16 cellular contexts compared by ENCODE assay signal in the genomic region with DNA sequence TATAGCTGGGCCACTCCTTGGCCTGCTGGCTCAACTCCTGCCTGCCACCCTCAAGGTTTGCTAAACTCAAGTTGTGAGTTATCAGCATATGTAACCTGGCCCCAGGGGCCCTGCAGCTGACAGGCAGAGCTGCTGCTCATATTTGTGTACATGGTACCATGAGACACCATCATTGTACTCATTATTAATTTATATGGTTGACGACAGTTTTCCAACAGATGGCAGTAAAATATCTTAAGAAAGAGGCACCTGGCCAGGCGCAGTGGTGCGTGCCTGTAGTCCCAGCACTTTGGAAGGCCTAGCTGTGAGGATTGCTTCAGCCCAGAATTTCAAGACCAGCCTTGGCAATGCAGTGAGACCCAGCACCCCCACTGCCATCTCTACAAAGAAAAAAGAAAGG. TPM values are rescaled to one million over a fixed set of nuclear protein-coding genes. Genes with fewer than 3 reads are reported as not detected.
A peak's percentile ranks its signal among the peaks of the same experiment; 100 is the strongest.
DNase-seq lines count a peak whose midpoint lies in the region; ATAC-seq, FAIRE-seq and TF ChIP-seq lines count a peak whose summit lies in the region.
"Had no signal": no experiment of that assay in that cellular context is flagged by ENCODE, and none has a peak within 500 bp of the region (broad histone marks: within the 10 kb centered on the region; RNA-seq: fewer than 3 reads in every experiment).

No MANE protein-coding gene starts in this region.

- peaks cover 11% of the 10 kb centered on the region for H3K36me3 ChIP-seq in WERI-Rb-1

- POLR2A ChIA-PET in activated CD8-positive, alpha-beta T cell treated with anti-CD3 and anti-CD28 coated beads for 36 hours (lab: Charles Lee) = interaction anchor here (1.1 kb wide), 1 partner anchor 10 kb away, joined by 3 read pairs; no protein-coding TSS in a partner anchor
- POLR2A ChIA-PET in activated CD8-positive, alpha-beta T cell treated with anti-CD3 and anti-CD28 coated beads, Interleukin-2, amount 10 ng/mL, durations not matched to agents 7 days and 5 days (lab: Charles Lee) = no interaction called here

- H3K27me3 Mint-ChIP-seq in activated CD8-positive, alpha-beta T cell treated with anti-CD3 and anti-CD28 coated beads for 36 hours = no peaks in the 10 kb centered on the region
- no peaks in the 10 kb centered on the region for H3K27me3 Mint-ChIP-seq in activated CD8-positive, alpha-beta T cell treated with anti-CD3 and anti-CD28 coated beads, Interleukin-2, amount 10 ng/mL, durations not matched to agents 7 days and 5 days (ENCODE audit: low read depth)
- H3K27me3 Mint-ChIP-seq in stimulated activated naive CD8-positive, alpha-beta T cell treated with anti-CD3 and anti-CD28 coated beads, Interleukin-15, amount 100 ng/mL, for 72 hours = no peaks in the 10 kb centered on the region
- H3K27me3 Mint-ChIP-seq: dendritic cell treated with granulocyte-macrophage colony-stimulating factor and Interleukin-4, amounts not matched to agents 40 ng/mL and 50 ng/mL, for 4 days; stimulated activated memory B cell treated with anti-CD40 and anti-IgM and Interleukin-4, amounts not matched to agents 10 μg/mL and 1 μg/mL and 100 μg/mL, for 72 hours had no signal

- ATAC-seq in activated CD8-positive, alpha-beta T cell treated with anti-CD3 and anti-CD28 coated beads for 36 hours = peak; percentile 12
- no peak for ATAC-seq in activated CD8-positive, alpha-beta T cell treated with anti-CD3 and anti-CD28 coated beads, Interleukin-2, amount 10 ng/mL, durations not matched to agents 7 days and 5 days
- peak; percentile 21 for ATAC-seq in stimulated activated naive CD8-positive, alpha-beta T cell treated with anti-CD3 and anti-CD28 coated beads, Interleukin-15, amount 100 ng/mL, for 72 hours
- ATAC-seq in GM18907 (IDR thresholded peaks at IDR 0.05; ENCODE audit: unreplicated experiment) = no peak
- ATAC-seq: natural killer cell treated with Interleukin-12 subunit alpha and Interleukin-12 subunit beta and Interleukin-15 and Interleukin-18, amount 100 ng/mL, for 72 hours; stimulated activated memory B cell treated with anti-CD40 and anti-IgM and Interleukin-4, amounts not matched to agents 10 μg/mL and 1 μg/mL and 100 μg/mL, for 72 hours had no signal

- TF ChIP-seq CTCF in activated CD8-positive, alpha-beta T cell treated with anti-CD3 and anti-CD28 coated beads for 36 hours (IDR thresholded peaks at IDR 0.05) = no peak
- no peak for TF ChIP-seq CTCF in WERI-Rb-1 (IDR thresholded peaks at IDR 0.05; ENCODE audit: low read depth, low read length)

- no peak for FAIRE-seq in urothelium cell line (lab: Jason Lieb, UNC)
- FAIRE-seq: H54 had no signal

- H3K36me3 Mint-ChIP-seq in activated CD8-positive, alpha-beta T cell treated with anti-CD3 and anti-CD28 coated beads for 36 hours (ENCODE audit: low read depth) = peaks cover 6% of the 10 kb centered on the region
- peaks cover 19% of the 10 kb centered on the region for H3K36me3 Mint-ChIP-seq in activated CD8-positive, alpha-beta T cell treated with anti-CD3 and anti-CD28 coated beads, Interleukin-2, amount 10 ng/mL, durations not matched to agents 7 days and 5 days (ENCODE audit: low read depth)
- H3K36me3 Mint-ChIP-seq: natural killer cell treated with Interleukin-12 subunit alpha and Interleukin-12 subunit beta and Interleukin-15 and Interleukin-18, amount 100 ng/mL, for 72 hours; stimulated activated memory B cell treated with anti-CD40 and anti-IgM and Interleukin-4, amounts not matched to agents 10 μg/mL and 1 μg/mL and 100 μg/mL, for 72 hours had no signal

- H3K27ac Mint-ChIP-seq in activated CD8-positive, alpha-beta T cell treated with anti-CD3 and anti-CD28 coated beads for 36 hours = no peak overlapping the region
- no peak overlapping the region for H3K27ac Mint-ChIP-seq in activated CD8-positive, alpha-beta T cell treated with anti-CD3 and anti-CD28 coated beads, Interleukin-2, amount 10 ng/mL, durations not matched to agents 7 days and 5 days
- H3K27ac Mint-ChIP-seq in stimulated activated naive CD8-positive, alpha-beta T cell treated with anti-CD3 and anti-CD28 coated beads, Interleukin-15, amount 100 ng/mL, for 72 hours = no peak overlapping the region
- H3K27ac Mint-ChIP-seq: dendritic cell treated with granulocyte-macrophage colony-stimulating factor and Interleukin-4, amounts not matched to agents 40 ng/mL and 50 ng/mL, for 4 days; natural killer cell treated with Interleukin-12 subunit alpha and Interleukin-12 subunit beta and Interleukin-15 and Interleukin-18, amount 100 ng/mL, for 72 hours; stimulated activated memory B cell treated with anti-CD40 and anti-IgM and Interleukin-4, amounts not matched to agents 10 μg/mL and 1 μg/mL and 100 μg/mL, for 72 hours had no signal

- no peaks in the 10 kb centered on the region for H3K27me3 ChIP-seq in WERI-Rb-1 (ENCODE audit: insufficient read depth, low read depth, severe bottlenecking)

- no peak overlapping the region for H3K4me3 Mint-ChIP-seq in activated CD8-positive, alpha-beta T cell treated with anti-CD3 and anti-CD28 coated beads for 36 hours
- no peak overlapping the region for H3K4me3 Mint-ChIP-seq in activated CD8-positive, alpha-beta T cell treated with anti-CD3 and anti-CD28 coated beads, Interleukin-2, amount 10 ng/mL, durations not matched to agents 7 days and 5 days
- no peak overlapping the region for H3K4me3 Mint-ChIP-seq in stimulated activated naive CD8-positive, alpha-beta T cell treated with anti-CD3 and anti-CD28 coated beads, Interleukin-15, amount 100 ng/mL, for 72 hours
- H3K4me3 Mint-ChIP-seq: dendritic cell treated with granulocyte-macrophage colony-stimulating factor and Interleukin-4, amounts not matched to agents 40 ng/mL and 50 ng/mL, for 4 days; natural killer cell treated with Interleukin-12 subunit alpha and Interleukin-12 subunit beta and Interleukin-15 and Interleukin-18, amount 100 ng/mL, for 72 hours; stimulated activated memory B cell treated with anti-CD40 and anti-IgM and Interleukin-4, amounts not matched to agents 10 μg/mL and 1 μg/mL and 100 μg/mL, for 72 hours had no signal

- H3K9me3 ChIP-seq in WERI-Rb-1 (ENCODE audit: severe bottlenecking) = no peaks in the 10 kb centered on the region

- no peak overlapping the region for H3K27ac ChIP-seq in WERI-Rb-1

- H3K4me1 Mint-ChIP-seq in activated CD8-positive, alpha-beta T cell treated with anti-CD3 and anti-CD28 coated beads for 36 hours (ENCODE audit: low read depth) = peaks cover 16% of the 10 kb centered on the region
- peaks cover 25% of the 10 kb centered on the region for H3K4me1 Mint-ChIP-seq in activated CD8-positive, alpha-beta T cell treated with anti-CD3 and anti-CD28 coated beads, Interleukin-2, amount 10 ng/mL, durations not matched to agents 7 days and 5 days (ENCODE audit: low read depth)
- peaks cover 30% of the 10 kb centered on the region for H3K4me1 Mint-ChIP-seq in stimulated activated naive CD8-positive, alpha-beta T cell treated with anti-CD3 and anti-CD28 coated beads, Interleukin-15, amount 100 ng/mL, for 72 hours

- no peak for DNase-seq in activated CD8-positive, alpha-beta T cell treated with anti-CD3 and anti-CD28 coated beads for 36 hours
- DNase-seq in activated CD8-positive, alpha-beta T cell treated with anti-CD3 and anti-CD28 coated beads, Interleukin-2, amount 10 ng/mL, durations not matched to agents 7 days and 5 days = no peak
- DNase-seq in M059J (ENCODE audit: low read depth) (peak; percentile 43), WERI-Rb-1 (peak; percentile 16), urothelium cell line (ENCODE audit: low spot score) (no peak), HK-2 (ENCODE audit: unreplicated experiment) (no peak)
- DNase-seq in stimulated activated naive CD8-positive, alpha-beta T cell treated with anti-CD3 and anti-CD28 coated beads, Interleukin-15, amount 100 ng/mL, for 72 hours = no peak
- DNase-seq: activated CD4-positive, alpha-beta T cell treated with anti-CD3 and anti-CD28 coated beads for 4 hours; MM.1S; NK-92 treated with Interleukin-12 subunit alpha and Interleukin-12 subunit beta, amount 100 ng/mL, for 24 hours; stimulated activated CD4-positive, alpha-beta T cell treated with anti-CD3 and anti-CD28 coated beads, Interleukin-4, amount 100 ng/mL, for 24 hours had no signal

- H3K4me3 ChIP-seq in WERI-Rb-1 (ENCODE audit: low read depth, low read length) = no peak overlapping the region

- CTCF ChIA-PET in activated CD8-positive, alpha-beta T cell treated with anti-CD3 and anti-CD28 coated beads for 36 hours (lab: Charles Lee) = no interaction called here
- CTCF ChIA-PET in activated CD8-positive, alpha-beta T cell treated with anti-CD3 and anti-CD28 coated beads, Interleukin-2, amount 10 ng/mL, durations not matched to agents 7 days and 5 days (lab: Charles Lee) = interaction anchor here (2.1 kb wide), 1 partner anchor 230 kb away, joined by 8 read pairs; no protein-coding TSS in a partner anchor

- H3K9me3 Mint-ChIP-seq in activated CD8-positive, alpha-beta T cell treated with anti-CD3 and anti-CD28 coated beads for 36 hours = no peaks in the 10 kb centered on the region
- H3K9me3 Mint-ChIP-seq in activated CD8-positive, alpha-beta T cell treated with anti-CD3 and anti-CD28 coated beads, Interleukin-2, amount 10 ng/mL, durations not matched to agents 7 days and 5 days (ENCODE audit: insufficient read depth) = no peaks in the 10 kb centered on the region
- no peaks in the 10 kb centered on the region for H3K9me3 Mint-ChIP-seq in stimulated activated naive CD8-positive, alpha-beta T cell treated with anti-CD3 and anti-CD28 coated beads, Interleukin-15, amount 100 ng/mL, for 72 hours
- H3K9me3 Mint-ChIP-seq: dendritic cell treated with granulocyte-macrophage colony-stimulating factor and Interleukin-4, amounts not matched to agents 40 ng/mL and 50 ng/mL, for 4 days; natural killer cell treated with Interleukin-12 subunit alpha and Interleukin-12 subunit beta and Interleukin-15 and Interleukin-18, amount 100 ng/mL, for 72 hours; stimulated activated memory B cell treated with anti-CD40 and anti-IgM and Interleukin-4, amounts not matched to agents 10 μg/mL and 1 μg/mL and 100 μg/mL, for 72 hours had no signal

- intact Hi-C loops in activated CD8-positive, alpha-beta T cell treated with anti-CD3 and anti-CD28 coated beads for 36 hours (cut with micrococcal nuclease) = no loop called here

RNA-seq across cellular contexts. Expression of a gene that starts 11.4 kb away (rescaled TPM):
- 10 to 100 TPM; 40.6 to 44.3 TPM for total RNA-seq in activated CD8-positive, alpha-beta T cell treated with anti-CD3 and anti-CD28 coated beads for 36 hours
- 10 to 100 TPM; 78.5 to 81.1 TPM for total RNA-seq in activated CD8-positive, alpha-beta T cell treated with anti-CD3 and anti-CD28 coated beads, Interleukin-2, amount 10 ng/mL, durations not matched to agents 7 days and 5 days
- total RNA-seq in M059J (2014; rRNA removed; shearing (Covaris generic)) = 62.5 and 71.1 TPM in 2 replicates

RNA-seq across cellular contexts. Expression of a gene that starts 37.8 kb away (rescaled TPM):
- 10 to 100 TPM; 20.4 to 23.0 TPM for total RNA-seq in activated CD8-positive, alpha-beta T cell treated with anti-CD3 and anti-CD28 coated beads for 36 hours
- 10 to 100 TPM; 32.7 to 32.8 TPM for total RNA-seq in activated CD8-positive, alpha-beta T cell treated with anti-CD3 and anti-CD28 coated beads, Interleukin-2, amount 10 ng/mL, durations not matched to agents 7 days and 5 days
- total RNA-seq in M059J (2014; rRNA removed; shearing (Covaris generic)) = 84.6 and 108 TPM in 2 replicates

Comparison
In these comparisons a context has a peak if more than half of its experiments do, and no peak if none do; other contexts are left out.
1. ATAC-seq: peak in activated CD8-positive, alpha-beta T cell treated with anti-CD3 and anti-CD28 coated beads for 36 hours (single experiment) and stimulated activated naive CD8-positive, alpha-beta T cell treated with anti-CD3 and anti-CD28 coated beads, Interleukin-15, amount 100 ng/mL, for 72 hours (single experiment); none in activated CD8-positive, alpha-beta T cell treated with anti-CD3 and anti-CD28 coated beads, Interleukin-2, amount 10 ng/mL, durations not matched to agents 7 days and 5 days (single experiment) and GM18907 (single experiment).
2. DNase-seq: peak in M059J (single experiment) and WERI-Rb-1 (single experiment); none in activated CD8-positive, alpha-beta T cell treated with anti-CD3 and anti-CD28 coated beads for 36 hours (single experiment), activated CD8-positive, alpha-beta T cell treated with anti-CD3 and anti-CD28 coated beads, Interleukin-2, amount 10 ng/mL, durations not matched to agents 7 days and 5 days (single experiment), stimulated activated naive CD8-positive, alpha-beta T cell treated with anti-CD3 and anti-CD28 coated beads, Interleukin-15, amount 100 ng/mL, for 72 hours (0 of 2), urothelium cell line (single experiment) and HK-2 (single experiment).